11 cellular contexts compared by ENCODE assay signal in genomic region chr1:18452550-18452949, GRCh38. TPM values are rescaled to one million over a fixed set of nuclear protein-coding genes. Genes with fewer than 3 reads are reported as not detected.
DNase-seq lines count a peak whose midpoint lies in the region; ATAC-seq and TF ChIP-seq lines count a peak whose summit lies in the region.
"Had no signal": no experiment of that assay in that cellular context is flagged by ENCODE, and none has a peak within 500 bp of the region (broad histone marks: within the 10 kb centered on the region; RNA-seq: fewer than 3 reads in every experiment).

No MANE protein-coding gene starts in this region.

- no peak overlapping the region for H3K4me2 ChIP-seq in GM23338

- no peak overlapping the region for H3K4me3 Mint-ChIP-seq in CD4-positive, CD25-positive, alpha-beta regulatory T cell
- H3K4me3 Mint-ChIP-seq in GM23338: no peak overlapping the region

- H3K79me2 ChIP-seq in GM23338 (replicated peaks; ENCODE audit: insufficient read depth): no peaks in the 10 kb centered on the region

- no peaks in the 10 kb centered on the region for H3F3A ChIP-seq in GM23338 (replicated peaks; ENCODE audit: low read depth)

- peaks cover 0 to 4% (median 0%) of the 10 kb centered on the region in 7 donors for H3K9me3 Mint-ChIP-seq in CD4-positive, CD25-positive, alpha-beta regulatory T cell
- no peaks in the 10 kb centered on the region for H3K9me3 Mint-ChIP-seq in GM23338

- DNase-seq in CD4-positive, CD25-positive, alpha-beta regulatory T cell: peak in 2 of 3 donors; percentile 8 to 39
- DNase-seq in GM23338 (ENCODE audit: low spot score): peak; percentile 58
- no peak for DNase-seq in RWPE2 (ENCODE audit: low spot score)
- peak; percentile 36 for DNase-seq in iPS DF 4.7 (ENCODE audit: extremely low read depth, low spot score)
- DNase-seq in psoas muscle: no peak
- no peak for DNase-seq in GM20000 (ENCODE audit: low spot score)
- DNase-seq in Right ventricle myocardium inferior (ENCODE audit: missing footprints): no peak
- DNase-seq: GF-D8 had no signal

- ATAC-seq in CD4-positive, CD25-positive, alpha-beta regulatory T cell (ENCODE audit: low read depth in 2 of 2): no peak
- peak; percentile 69 for ATAC-seq in GM23338
- 0 out of 3 replicates have a peak, but pooled peaks have one; percentile 27 for ATAC-seq in RWPE2 (ENCODE audit: low read depth)
- ATAC-seq in psoas muscle: no peak
- ATAC-seq in HG02970 (IDR thresholded peaks at IDR 0.05; ENCODE audit: low FRiP score, unreplicated experiment): no peak
- ATAC-seq in Right ventricle myocardium inferior: no peak

- H3K9me2 ChIP-seq in GM23338 (ENCODE audit: insufficient read depth): no peaks in the 10 kb centered on the region

- H4K20me1 ChIP-seq in GM23338 (replicated peaks; ENCODE audit: insufficient read depth): no peaks in the 10 kb centered on the region

- H3K9me3 ChIP-seq in CD4-positive, CD25-positive, alpha-beta regulatory T cell (ENCODE audit: control insufficient read depth in 2 of 2, low read length in 2 of 2): no peaks in the 10 kb centered on the region
- H3K9me3 ChIP-seq in RWPE2 (ENCODE audit: severe bottlenecking) (no peaks in the 10 kb centered on the region), psoas muscle (no peaks in the 10 kb centered on the region)

- H3K27ac ChIP-seq in CD4-positive, CD25-positive, alpha-beta regulatory T cell (ENCODE audit: insufficient read depth, low read length, poor library complexity, severe bottlenecking): no peak overlapping the region
- no peak overlapping the region for H3K27ac ChIP-seq in GM23338 (ENCODE audit: low read depth)
- no peak overlapping the region for H3K27ac ChIP-seq in RWPE2 (ENCODE audit: poor library complexity, severe bottlenecking)
- H3K27ac ChIP-seq in psoas muscle: no peak overlapping the region
- H3K27ac ChIP-seq: HL-60 had no signal

- H3K4me1 ChIP-seq in CD4-positive, CD25-positive, alpha-beta regulatory T cell (ENCODE audit: control insufficient read depth, insufficient read depth, low read length, poor library complexity, severe bottlenecking): no peaks in the 10 kb centered on the region
- H3K4me1 ChIP-seq in GM23338 (ENCODE audit: insufficient read depth) (peaks cover 13% of the 10 kb centered on the region), RWPE2 (ENCODE audit: insufficient read depth, poor library complexity, severe bottlenecking) (no peaks in the 10 kb centered on the region), psoas muscle (no peaks in the 10 kb centered on the region)

- H3K36me3 ChIP-seq in CD4-positive, CD25-positive, alpha-beta regulatory T cell (ENCODE audit: control insufficient read depth, insufficient read depth, low read length): no peaks in the 10 kb centered on the region
- no peaks in the 10 kb centered on the region for H3K36me3 ChIP-seq in GM23338 (ENCODE audit: insufficient read depth)
- H3K36me3 ChIP-seq in RWPE2 (ENCODE audit: low read depth): no peaks in the 10 kb centered on the region
- no peaks in the 10 kb centered on the region for H3K36me3 ChIP-seq in psoas muscle (ENCODE audit: insufficient read depth in 1 of 2, low read depth in 1 of 2)

- TF ChIP-seq CTCF in GM23338 (conservative IDR thresholded peaks at IDR 0.05; ENCODE audit: low read depth in 2 of 2): no peak
- TF ChIP-seq CTCF in RWPE2 (IDR thresholded peaks at IDR 0.05; ENCODE audit: poor library complexity, severe bottlenecking): no peak
- TF ChIP-seq CTCF in psoas muscle (IDR thresholded peaks at IDR 0.05): no peak
- TF ChIP-seq CTCF in GM20000 (IDR thresholded peaks at IDR 0.05; ENCODE audit: extremely low read depth, missing control alignments): no peak

- no peaks in the 10 kb centered on the region for H3K36me3 Mint-ChIP-seq in CD4-positive, CD25-positive, alpha-beta regulatory T cell
- H3K36me3 Mint-ChIP-seq in GM23338 (ENCODE audit: low read depth): no peaks in the 10 kb centered on the region

- intact Hi-C loops in psoas muscle (cut with DNase I): no loop called here
- intact Hi-C loops in Right ventricle myocardium inferior (cut with DNase I): no loop called here

- H3K27me3 ChIP-seq in CD4-positive, CD25-positive, alpha-beta regulatory T cell (ENCODE audit: control insufficient read depth, insufficient read depth, low read length): peaks cover 2% of the 10 kb centered on the region
- H3K27me3 ChIP-seq in GM23338 (ENCODE audit: insufficient read depth) (no peaks in the 10 kb centered on the region), RWPE2 (ENCODE audit: insufficient read depth, poor library complexity, severe bottlenecking) (peaks cover 8% of the 10 kb centered on the region), psoas muscle (ENCODE audit: insufficient read depth in 3 of 3, low read length in 2 of 3) (peaks cover 0 to 6% (median 3%) of the 10 kb centered on the region in 3 donors)

- H3K4me3 ChIP-seq in CD4-positive, CD25-positive, alpha-beta regulatory T cell (ENCODE audit: low read depth, low read length): no peak overlapping the region
- H3K4me3 ChIP-seq in GM23338 (no peak overlapping the region), RWPE2 (ENCODE audit: severe bottlenecking) (no peak overlapping the region), psoas muscle (no peak overlapping the region)

- H3K4me1 Mint-ChIP-seq in CD4-positive, CD25-positive, alpha-beta regulatory T cell: no peaks in the 10 kb centered on the region
- H3K4me1 Mint-ChIP-seq in GM23338: peaks cover 21% of the 10 kb centered on the region

- peaks cover 8% of the 10 kb centered on the region for H3K27me3 Mint-ChIP-seq in CD4-positive, CD25-positive, alpha-beta regulatory T cell
- H3K27me3 Mint-ChIP-seq in GM23338 (ENCODE audit: insufficient read depth, low read depth, poor library complexity): peaks cover 4% of the 10 kb centered on the region

- H2AFZ ChIP-seq in GM23338: no peak overlapping the region

- no peak overlapping the region for H3K27ac Mint-ChIP-seq in CD4-positive, CD25-positive, alpha-beta regulatory T cell
- no peak overlapping the region for H3K27ac Mint-ChIP-seq in GM23338

TF ChIP-seq in GM23338, 12 proteins besides CTCF, POLR2A, EP300 and RAD21:
- peak; percentile 66; the same call in 1 of the 2 replicates for TF ChIP-seq ETS1 (IDR thresholded peaks at IDR 0.05)
- no peak for TF ChIP-seq ZNF114 (CRISPR knock-in tag; IDR thresholded peaks at IDR 0.05)

RNA-seq across cellular contexts. Expression of gene KLHDC7A, which starts 28.2 kb away (rescaled TPM):
- not detected for total RNA-seq in CD4-positive, CD25-positive, alpha-beta regulatory T cell
- polyA plus RNA-seq in CD4-positive, CD25-positive, alpha-beta regulatory T cell: not detected
- 19.9 and 22.4 TPM in 2 replicates for total RNA-seq in GM23338 (2014; rRNA removed; shearing (Covaris generic))
- polyA plus RNA-seq in GM23338 (2016; fragmentation: Nextera tagmentation; extraction: Ambion mirVana) (4.2 and 4.5 TPM in 2 replicates), psoas muscle (under 1 TPM in 1 of 3 donors, not detected in 2; 0.01 TPM)
- total RNA-seq in psoas muscle (not detected), Right ventricle myocardium inferior (not detected)
- total RNA-seq: activated CD8-positive, alpha-beta memory T cell treated with anti-CD3 and anti-CD28 coated beads for 36 hours had no signal

Comparison
In these comparisons a context has a peak if more than half of its experiments do, and no peak if none do; other contexts are left out.
1. ATAC-seq: peak in GM23338 (single experiment) and RWPE2 (single experiment); none in CD4-positive, CD25-positive, alpha-beta regulatory T cell (0 of 2), psoas muscle (0 of 4), HG02970 (single experiment) and Right ventricle myocardium inferior (single experiment).
2. DNase-seq: peak in CD4-positive, CD25-positive, alpha-beta regulatory T cell (2 of 3), GM23338 (single experiment) and iPS DF 4.7 (single experiment); none in RWPE2 (single experiment), psoas muscle (0 of 2), GM20000 (single experiment) and Right ventricle myocardium inferior (single experiment).
3. RNA of gene KLHDC7A, which starts 28.2 kb away (total RNA-seq): 19.9 to 22.4 TPM in GM23338; not detected in CD4-positive, CD25-positive, alpha-beta regulatory T cell (single experiment), not detected in psoas muscle and not detected in Right ventricle myocardium inferior (single experiment); every median in the first group is over 10 times any median in the second.